8 cellular contexts compared by ENCODE assay signal in the genomic region with DNA sequence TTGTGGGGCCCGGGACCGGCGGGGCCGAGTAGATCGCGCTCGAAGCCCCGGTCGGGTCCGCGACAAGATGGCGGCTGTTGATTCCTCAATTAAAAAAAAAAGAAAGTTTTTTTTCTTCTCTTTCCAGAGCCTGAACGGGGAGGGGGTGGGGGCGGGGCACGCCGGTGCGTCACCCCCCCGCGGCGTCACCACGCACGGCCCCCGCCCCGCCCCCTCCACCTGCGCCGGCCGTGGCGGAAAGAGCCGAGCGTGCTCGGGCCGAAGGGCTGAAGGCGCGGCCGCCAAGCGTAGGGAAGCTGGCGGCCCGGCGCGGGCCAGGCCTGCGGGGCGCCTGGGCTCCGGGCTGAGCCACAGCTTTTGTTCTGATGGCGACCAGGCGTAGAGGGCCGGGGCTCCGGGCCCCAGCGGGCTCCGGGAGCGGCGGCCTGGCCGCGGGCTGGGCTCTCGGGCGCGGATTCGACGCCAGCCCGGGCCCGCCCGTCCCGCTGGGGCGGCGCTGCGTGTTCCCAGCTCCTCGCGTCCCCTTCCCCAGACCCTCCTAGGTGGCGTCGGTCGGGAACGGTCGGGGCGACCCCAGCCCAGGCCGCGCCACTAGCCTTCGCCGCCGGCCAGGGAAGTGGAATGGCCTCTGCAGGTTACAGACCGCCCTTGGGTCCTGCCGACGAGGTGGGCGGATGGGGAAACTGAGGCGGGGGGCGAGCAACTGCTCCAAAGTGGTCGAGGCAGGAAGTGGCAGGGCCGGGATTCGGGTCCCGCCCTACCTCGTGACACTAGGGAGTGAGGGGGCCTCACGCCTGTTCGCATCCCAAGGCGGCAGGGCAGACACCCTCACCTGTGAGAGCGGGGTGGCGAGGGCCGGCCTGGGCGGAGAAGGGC. TPM values are rescaled to one million over a fixed set of nuclear protein-coding genes. Genes with fewer than 3 reads are reported as not detected.
A peak's percentile ranks its signal among the peaks of the same experiment; 100 is the strongest.
DNase-seq lines count a peak whose midpoint lies in the region; ATAC-seq, FAIRE-seq and TF ChIP-seq lines count a peak whose summit lies in the region.

A gene (minus strand): TSS at position 91 of the 876 bp plus-strand sequence. CDS start 797 bp downstream, outside the sequence.

- H3K4me2 ChIP-seq in HepG2 (ENCODE audit: low read depth, low read length), result peak within 1 kb of the TSS; percentile 96

- H3K9me3 ChIP-seq in HepG2 (ENCODE audit: low read length), result no peaks in the 10 kb centered on the region

- POLR2A ChIA-PET in BJ (lab: Charles Lee), result interaction anchor here (0.5 kb wide), 1 partner anchor 215 kb away, joined by 8 read pairs; no protein-coding TSS in a partner anchor
- POLR2A ChIA-PET in HepG2 (lab: Yijun Ruan, JAX), result interaction anchor here (0.6 to 1.5 kb wide), 7 partner anchors 14 to 492 kb away, joined by 3 to 9 read pairs (median 3); a partner anchor contains a TSS

- peaks cover 73% of the 10 kb centered on the region for H3K4me1 ChIP-seq in HepG2 (ENCODE audit: insufficient read depth, low read length)

- in situ Hi-C loops in HepG2 (cut with HindIII; ENCODE audit: extremely low pct_ligation_motif_present, low pct_unique_long_range_greater_than_20kb), result no loop called here

- H3K27ac ChIP-seq in HepG2 (ENCODE audit: extremely low read length, insufficient read depth, low read length), result peak within 1 kb of the TSS; percentile 49

- H3K79me2 ChIP-seq in HepG2 (ENCODE audit: insufficient read depth, low read length), result peaks cover 38% of the 10 kb centered on the region

- CTCF ChIA-PET in BJ (lab: Yijun Ruan, JAX) (interaction anchor here (1.1 kb wide), 1 partner anchor 190 kb away, joined by 3 read pairs; no protein-coding TSS in a partner anchor), HepG2 (lab: Yijun Ruan, JAX; ENCODE audit: low intra/inter-chr PET ratio, low total read pairs) (no interaction called here)

- peak; percentile 70 to 84 for TF ChIP-seq POLR2A in HepG2 (IDR thresholded peaks at IDR 0.05; ENCODE audit: insufficient read depth in 1 of 2, low read depth in 2 of 2, low read length in 2 of 2)

- no peak for FAIRE-seq in HepG2 (lab: Jason Lieb, UNC)

- no peak within 1 kb of the TSS for H2AFZ ChIP-seq in HepG2 (ENCODE audit: low read length)

- no peaks in the 10 kb centered on the region for H3K27me3 ChIP-seq in BJ (ENCODE audit: control insufficient read depth, insufficient read depth, low read length)
- H3K27me3 ChIP-seq in HepG2 (ENCODE audit: control insufficient read depth in 1 of 2, insufficient read depth in 2 of 2, low read length in 2 of 2), result no peaks in the 10 kb centered on the region; a peak in 2 of 5 replicates

- ATAC-seq in GM19328 (IDR thresholded peaks at IDR 0.05; ENCODE audit: unreplicated experiment) (peak; percentile 67), HG03520 (IDR thresholded peaks at IDR 0.05; ENCODE audit: unreplicated experiment) (peak; percentile 77), HepG2 (peak; percentile 86)

- BruUV-seq in HepG2 (replicated peaks; lab: Mats Ljungman, UMichigan), result TSS peak; percentile 83

- H3K4me3 ChIP-seq in BJ (ENCODE audit: low read depth, low read length) (peak within 1 kb of the TSS; percentile 90), HepG2 (replicated peaks in 1 of 3; ENCODE audit: insufficient read depth in 1 of 3, low read depth in 2 of 3, low read length in 3 of 3) (peak within 1 kb of the TSS; percentile 67 to 90 (median 88))

- no peak for TF ChIP-seq CTCF in BJ (IDR thresholded peaks at IDR 0.05; ENCODE audit: insufficient read depth, low read depth, low read length)
- TF ChIP-seq CTCF in HepG2 (CRISPR knock-in tag; IDR thresholded peaks at IDR 0.05), result peak; percentile 27; the same call in 1 of the 2 replicates

- peaks cover 36% of the 10 kb centered on the region for H4K20me1 ChIP-seq in HepG2 (ENCODE audit: insufficient read depth, low read length)

- intact Hi-C loops in HepG2 (cut with micrococcal nuclease; ENCODE audit: unreplicated experiment), result no loop called here

- peak within 1 kb of the TSS; percentile 85 for H3K9ac ChIP-seq in HepG2 (ENCODE audit: insufficient read depth, low read depth, low read length)

- peak; percentile 33; the same call in 1 of the 2 replicates for TF ChIP-seq RAD21 in HepG2 (CRISPR knock-in tag; IDR thresholded peaks at IDR 0.05)

- no peak for TF ChIP-seq EP300 in HepG2 (IDR thresholded peaks at IDR 0.05; ENCODE audit: low read depth in 2 of 2, low read length in 2 of 2)
- no peak for TF ChIP-seq EP300 in HepG2 (CRISPR knock-in tag; IDR thresholded peaks at IDR 0.05; ENCODE audit: borderline replicate concordance)

- 14% methylated on average over 16 of the region's 96 CpGs for WGBS in HepG2 (ENCODE audit: low lambda C conversion rate)

- DNase-seq in BJ (ENCODE audit: low read depth) (peak; percentile 19), NCI-H748 treated with DMSO at 0.1 percent for 48 hours (lab: John Stamatoyannopoulos, UW) (peak; percentile 31), dermis blood vessel endothelial cell (peak; percentile 92), HepG2 (ENCODE audit: low spot score) (peak; percentile 61)
- DNase-seq in activated CD4-positive, alpha-beta T cell treated with anti-CD3 and anti-CD28 coated beads, Interleukin-2, amount 50 U/mL, for 24 hours (ENCODE audit: low read depth in 1 of 2, low spot score in 1 of 2), result peak; percentile 73 to 74
- DNase-seq in stimulated activated CD4-positive, alpha-beta T cell treated with anti-CD3 and anti-CD28 coated beads, Interleukin-2, amount 100 ng/mL, for 48 hours, result peak; percentile 78 to 83

- H3K36me3 ChIP-seq in BJ (ENCODE audit: control insufficient read depth, insufficient read depth, low read length) (no peaks in the 10 kb centered on the region), HepG2 (replicated peaks in 1 of 2; ENCODE audit: control insufficient read depth in 1 of 2, insufficient read depth in 2 of 2, low read length in 2 of 2) (peaks cover 0 to 1% of the 10 kb centered on the region in 2 experiments; a peak in 1 of 5 replicates)

TF ChIP-seq in HepG2, 621 proteins besides CTCF, POLR2A, EP300 and RAD21 (continues in another document):
- TF ChIP-seq KLF15 (CRISPR knock-in tag; IDR thresholded peaks at IDR 0.05; ENCODE audit: borderline replicate concordance) (no peak), POLR2G (IDR thresholded peaks at IDR 0.05; ENCODE audit: low read depth, low read length) (peak; percentile 79), ATF7 (IDR thresholded peaks at IDR 0.05) (no peak), ATF7 (CRISPR knock-in tag; IDR thresholded peaks at IDR 0.05) (0 out of 2 replicates have a peak, but pooled peaks have one; percentile 55), KLF16 (CRISPR knock-in tag; IDR thresholded peaks at IDR 0.05) (0 out of 4 replicates have a peak, but pooled peaks of 1 of the 2 experiments have one; percentile 42), ARNT (IDR thresholded peaks at IDR 0.05) (no peak), SOX5 (CRISPR knock-in tag; IDR thresholded peaks at IDR 0.05; ENCODE audit: borderline replicate concordance) (no peak; the same call in 1 of the 2 replicates), RBM22 (optimal IDR thresholded peaks at IDR 0.05; ENCODE audit: low read length) (no peak), ZNF569 (CRISPR knock-in tag; IDR thresholded peaks at IDR 0.05; ENCODE audit: borderline replicate concordance) (no peak), IKZF4 (CRISPR knock-in tag; IDR thresholded peaks at IDR 0.05; ENCODE audit: borderline replicate concordance, low read depth, not compliant biosample characterization) (peak; percentile 47), POLR2AphosphoS5 (IDR thresholded peaks at IDR 0.05; ENCODE audit: low read depth, low read length) (peak; percentile 76), CREB1 (IDR thresholded peaks at IDR 0.05) (peak; percentile 48; the same call in 1 of the 2 replicates), CREB1 (CRISPR knock-in tag; IDR thresholded peaks at IDR 0.05) (no peak)
- TF ChIP-seq, protein P1, sequence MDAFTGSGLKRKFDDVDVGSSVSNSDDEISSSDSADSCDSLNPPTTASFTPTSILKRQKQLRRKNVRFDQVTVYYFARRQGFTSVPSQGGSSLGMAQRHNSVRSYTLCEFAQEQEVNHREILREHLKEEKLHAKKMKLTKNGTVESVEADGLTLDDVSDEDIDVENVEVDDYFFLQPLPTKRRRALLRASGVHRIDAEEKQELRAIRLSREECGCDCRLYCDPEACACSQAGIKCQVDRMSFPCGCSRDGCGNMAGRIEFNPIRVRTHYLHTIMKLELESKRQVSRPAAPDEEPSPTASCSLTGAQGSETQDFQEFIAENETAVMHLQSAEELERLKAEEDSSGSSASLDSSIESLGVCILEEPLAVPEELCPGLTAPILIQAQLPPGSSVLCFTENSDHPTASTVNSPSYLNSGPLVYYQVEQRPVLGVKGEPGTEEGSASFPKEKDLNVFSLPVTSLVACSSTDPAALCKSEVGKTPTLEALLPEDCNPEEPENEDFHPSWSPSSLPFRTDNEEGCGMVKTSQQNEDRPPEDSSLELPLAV (CRISPR knock-in tag; conservative IDR thresholded peaks at IDR 0.05; ENCODE audit: low read depth), result no peak

RNA-seq across cellular contexts. Expression of the gene that starts here (rescaled TPM):
- 6.0 and 6.6 TPM in 2 replicates for polyA plus RNA-seq in BJ (2011; rRNA removed)
- 31.4 and 41.9 TPM in 2 replicates for polyA minus RNA-seq in BJ (2011; rRNA and poly(A)+ RNA removed)
- total RNA-seq in dermis blood vessel endothelial cell, result 19.2 and 21.4 TPM in 2 replicates
- 9.6 and 10.4 TPM in 2 replicates for total RNA-seq in HepG2 (2016; rRNA removed; fragmentation: Illumina TruSeq; extraction: Trizol)
- 21.4 and 21.7 TPM in 2 replicates for total RNA-seq in HepG2 (2016; cell fraction: cytosol; rRNA removed; fragmentation: Illumina TruSeq; extraction: Trizol; ENCODE audit: low read depth)
- 8.9 and 11.4 TPM in 2 replicates for total RNA-seq in HepG2 (2016; cell fraction: insoluble cytoplasmic fraction; rRNA removed; fragmentation: Illumina TruSeq; extraction: Trizol)
- total RNA-seq in HepG2 (2016; cell fraction: membrane; rRNA removed; fragmentation: Illumina TruSeq; extraction: Trizol), result 11.2 TPM in 2 replicates
- 22.2 and 24.6 TPM in 2 replicates for total RNA-seq in HepG2 (2016; cell fraction: nucleus; rRNA removed; fragmentation: Illumina TruSeq; extraction: Trizol)
- polyA plus RNA-seq in HepG2 (2011; rRNA removed), result 5.3 and 5.6 TPM in 2 replicates
- 2.9 and 3.6 TPM in 2 replicates for polyA plus RNA-seq in HepG2 (2011; cell fraction: cytosol; rRNA removed)
- 14.4 and 16.2 TPM in 2 replicates for polyA plus RNA-seq in HepG2 (2011; cell fraction: nucleus; rRNA removed)
- polyA plus RNA-seq in HepG2 (2012), result 18.0 and 18.4 TPM in 2 replicates
- 0.49 and 1.1 TPM in 2 replicates for polyA plus RNA-seq in HepG2 (2016; cell fraction: cytosol; fragmentation: Illumina TruSeq; extraction: Trizol; ENCODE audit: low read depth)
- polyA plus RNA-seq in HepG2 (2016; cell fraction: insoluble cytoplasmic fraction; fragmentation: Illumina TruSeq; extraction: Trizol; ENCODE audit: low read depth), result 8.4 and 12.7 TPM in 2 replicates
- polyA plus RNA-seq in HepG2 (2016; cell fraction: membrane; fragmentation: Illumina TruSeq; extraction: Trizol; ENCODE audit: low read depth), result 1.4 and 1.6 TPM in 2 replicates
- polyA plus RNA-seq in HepG2 (2016; cell fraction: nucleus; fragmentation: Illumina TruSeq; extraction: Trizol; ENCODE audit: insufficient read depth, low read depth), result 29.7 and 36.9 TPM in 2 replicates
- 22.8 and 23.5 TPM in 2 replicates for polyA minus RNA-seq in HepG2 (2011; rRNA and poly(A)+ RNA removed; ENCODE audit: low replicate concordance)
- polyA minus RNA-seq in HepG2 (2011; cell fraction: cytosol; rRNA and poly(A)+ RNA removed), result 22.0 and 23.0 TPM in 2 replicates
- polyA minus RNA-seq in HepG2 (2011; cell fraction: nucleus; rRNA and poly(A)+ RNA removed), result 37.7 and 49.0 TPM in 2 replicates

Comparison
In these comparisons a context has a peak if more than half of its experiments do, and no peak if none do; other contexts are left out.
1. Peak in every context shown above with its lines: DNase-seq, ATAC-seq, H3K4me3 ChIP-seq and H3K27ac ChIP-seq.
2. DNase-seq: peak in every context shown above with its lines; median percentile 92 in dermis blood vessel endothelial cell; 80 in stimulated activated CD4-positive, alpha-beta T cell treated with anti-CD3 and anti-CD28 coated beads, Interleukin-2, amount 100 ng/mL, for 48 hours; 74 in activated CD4-positive, alpha-beta T cell treated with anti-CD3 and anti-CD28 coated beads, Interleukin-2, amount 50 U/mL, for 24 hours; 61 in HepG2; 31 in NCI-H748 treated with DMSO at 0.1 percent for 48 hours; 19 in BJ.